Comparison of ENCODE assay signal across 12 cellular contexts in the genomic region with DNA sequence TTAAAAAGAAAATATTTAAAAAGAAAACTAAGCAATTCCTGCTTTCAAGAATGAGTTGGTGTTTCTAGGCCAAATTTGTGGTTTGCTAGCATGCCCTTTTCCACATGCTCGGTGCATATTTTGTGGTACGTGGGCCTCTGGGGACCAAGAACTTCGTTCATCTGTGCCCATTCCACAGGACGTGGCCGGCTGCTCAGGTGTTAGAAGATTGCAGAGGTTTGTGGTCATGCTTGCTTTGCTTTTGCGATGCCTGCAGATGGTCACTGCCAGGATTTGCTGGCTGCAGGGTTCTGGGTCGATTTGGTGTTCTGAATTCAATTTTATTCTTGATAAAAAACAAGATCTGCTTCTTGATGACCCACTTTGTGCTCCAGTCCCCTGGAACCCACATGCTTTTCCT. TPM values are rescaled to one million over a fixed set of nuclear protein-coding genes. Genes with fewer than 3 reads are reported as not detected.
DNase-seq lines count a peak whose midpoint lies in the region; ATAC-seq and TF ChIP-seq lines count a peak whose summit lies in the region.
"Had no signal": no experiment of that assay in that cellular context is flagged by ENCODE, and none has a peak within 500 bp of the region (broad histone marks: within the 10 kb centered on the region; RNA-seq: fewer than 3 reads in every experiment).

No MANE protein-coding gene starts in this region.

- H3K9me3 ChIP-seq in Peyer's patch (no peaks in the 10 kb centered on the region), testis (no peaks in the 10 kb centered on the region)
- H3K9me3 ChIP-seq: esophagus muscularis mucosa had no signal

- peaks cover 3% of the 10 kb centered on the region for H3K9me3 Mint-ChIP-seq in activated CD4-positive, alpha-beta T cell treated with anti-CD3 and anti-CD28 coated beads, Interleukin-2, amount 10 ng/mL, durations not matched to agents 7 days and 5 days
- no peaks in the 10 kb centered on the region for H3K9me3 Mint-ChIP-seq in central memory CD8-positive, alpha-beta T cell
- H3K9me3 Mint-ChIP-seq in stimulated activated naive CD8-positive, alpha-beta T cell treated with anti-CD3 and anti-CD28 coated beads, Interleukin-15, amount 100 ng/mL, for 72 hours, result peaks cover 9 to 11% of the 10 kb centered on the region in 2 donors

- peaks cover 0 to 32% (median 8%) of the 10 kb centered on the region in 4 donors for H3K4me1 ChIP-seq in Peyer's patch
- H3K4me1 ChIP-seq in testis, result no peaks in the 10 kb centered on the region

- H3K27me3 ChIP-seq in Peyer's patch (no peaks in the 10 kb centered on the region), testis (no peaks in the 10 kb centered on the region)
- H3K27me3 ChIP-seq: cardiac muscle cell, esophagus muscularis mucosa had no signal

- no peaks in the 10 kb centered on the region for H3K27me3 Mint-ChIP-seq in activated CD4-positive, alpha-beta T cell treated with anti-CD3 and anti-CD28 coated beads, Interleukin-2, amount 10 ng/mL, durations not matched to agents 7 days and 5 days
- H3K27me3 Mint-ChIP-seq in central memory CD8-positive, alpha-beta T cell, result no peaks in the 10 kb centered on the region
- no peaks in the 10 kb centered on the region for H3K27me3 Mint-ChIP-seq in stimulated activated naive CD8-positive, alpha-beta T cell treated with anti-CD3 and anti-CD28 coated beads, Interleukin-15, amount 100 ng/mL, for 72 hours

- H3K4me3 Mint-ChIP-seq in activated CD4-positive, alpha-beta T cell treated with anti-CD3 and anti-CD28 coated beads, Interleukin-2, amount 10 ng/mL, durations not matched to agents 7 days and 5 days, result peak overlapping the region; percentile 75
- H3K4me3 Mint-ChIP-seq in central memory CD8-positive, alpha-beta T cell, result peak overlapping the region; percentile 83
- H3K4me3 Mint-ChIP-seq in stimulated activated naive CD8-positive, alpha-beta T cell treated with anti-CD3 and anti-CD28 coated beads, Interleukin-15, amount 100 ng/mL, for 72 hours, result peak overlapping the region; percentile 58 to 81

- peak overlapping the region; percentile 92 for H3K27ac Mint-ChIP-seq in activated CD4-positive, alpha-beta T cell treated with anti-CD3 and anti-CD28 coated beads, Interleukin-2, amount 10 ng/mL, durations not matched to agents 7 days and 5 days
- H3K27ac Mint-ChIP-seq in central memory CD8-positive, alpha-beta T cell (ENCODE audit: low read depth), result peak overlapping the region; percentile 91
- peak overlapping the region; percentile 1 to 79 for H3K27ac Mint-ChIP-seq in stimulated activated naive CD8-positive, alpha-beta T cell treated with anti-CD3 and anti-CD28 coated beads, Interleukin-15, amount 100 ng/mL, for 72 hours

- TF ChIP-seq CTCF in Peyer's patch (IDR thresholded peaks at IDR 0.05) (no peak), testis (IDR thresholded peaks at IDR 0.05) (no peak)

- peaks cover 67% of the 10 kb centered on the region for H3K36me3 Mint-ChIP-seq in activated CD4-positive, alpha-beta T cell treated with anti-CD3 and anti-CD28 coated beads, Interleukin-2, amount 10 ng/mL, durations not matched to agents 7 days and 5 days (ENCODE audit: low read depth)
- H3K36me3 Mint-ChIP-seq in central memory CD8-positive, alpha-beta T cell (ENCODE audit: insufficient read depth), result peaks cover 46% of the 10 kb centered on the region

- H3K4me3 ChIP-seq in Peyer's patch (peak overlapping the region in 1 of 4 donors; percentile 26), testis (no peak overlapping the region)
- H3K4me3 ChIP-seq: cardiac muscle cell, esophagus muscularis mucosa had no signal

- no peak for DNase-seq in activated CD4-positive, alpha-beta T cell treated with anti-CD3 and anti-CD28 coated beads, Interleukin-2, amount 10 ng/mL, durations not matched to agents 7 days and 5 days
- DNase-seq in activated CD4-positive, alpha-beta T cell treated with anti-CD3 and anti-CD28 coated beads for 4 hours, result no peak
- peak; percentile 5 to 80 (median 79) for DNase-seq in Peyer's patch
- no peak for DNase-seq in central memory CD8-positive, alpha-beta T cell (ENCODE audit: low spot score in 2 of 2)
- no peak for DNase-seq in stimulated activated naive CD8-positive, alpha-beta T cell treated with anti-CD3 and anti-CD28 coated beads, Interleukin-15, amount 100 ng/mL, for 72 hours
- DNase-seq in kidney glomerular epithelial cell (lab: John Stamatoyannopoulos, UW), result no peak
- DNase-seq in testis, result no peak
- no peak for DNase-seq in COR-L47 (lab: John Stamatoyannopoulos, UW)
- DNase-seq: H7 had no signal

- peaks cover 92% of the 10 kb centered on the region for H3K4me1 Mint-ChIP-seq in activated CD4-positive, alpha-beta T cell treated with anti-CD3 and anti-CD28 coated beads, Interleukin-2, amount 10 ng/mL, durations not matched to agents 7 days and 5 days
- H3K4me1 Mint-ChIP-seq in central memory CD8-positive, alpha-beta T cell, result peaks cover 94% of the 10 kb centered on the region
- peaks cover 94% of the 10 kb centered on the region for H3K4me1 Mint-ChIP-seq in stimulated activated naive CD8-positive, alpha-beta T cell treated with anti-CD3 and anti-CD28 coated beads, Interleukin-15, amount 100 ng/mL, for 72 hours

- H3K27ac ChIP-seq in Peyer's patch (peak overlapping the region; percentile 26 to 72 (median 44)), testis (no peak overlapping the region)
- H3K27ac ChIP-seq: cardiac muscle cell had no signal

- POLR2A ChIA-PET in activated CD4-positive, alpha-beta T cell treated with anti-CD3 and anti-CD28 coated beads, Interleukin-2, amount 10 ng/mL, durations not matched to agents 7 days and 5 days (lab: Charles Lee), result no interaction called here

- WGBS in testis, 2 donors, result 67 to 71% methylated on average over 7 of the region's 7 CpGs

- H3K36me3 ChIP-seq in Peyer's patch (no peaks in the 10 kb centered on the region), testis (ENCODE audit: low read depth, missing control alignments) (no peaks in the 10 kb centered on the region)
- H3K36me3 ChIP-seq: cardiac muscle cell, esophagus muscularis mucosa had no signal

- intact Hi-C loops in testis (cut with DNase I; ENCODE audit: low total_unique reads), result no loop called here

- TF ChIP-seq POLR2A in Peyer's patch (IDR thresholded peaks at IDR 0.05) (no peak), testis (IDR thresholded peaks at IDR 0.05) (no peak)

- ATAC-seq in central memory CD8-positive, alpha-beta T cell (replicated peaks; ENCODE audit: extremely low read depth, poor library complexity, severe bottlenecking), result no peak
- ATAC-seq in stimulated activated naive CD8-positive, alpha-beta T cell treated with anti-CD3 and anti-CD28 coated beads, Interleukin-15, amount 100 ng/mL, for 72 hours, result no peak

- CTCF ChIA-PET in activated CD4-positive, alpha-beta T cell treated with anti-CD3 and anti-CD28 coated beads, Interleukin-2, amount 10 ng/mL, durations not matched to agents 7 days and 5 days (lab: Charles Lee), result interaction anchor here (0.5 to 1.3 kb wide), 3 partner anchors 8 to 1978 kb away, joined by 3 to 4 read pairs (median 4); no protein-coding TSS in a partner anchor

RNA-seq across cellular contexts. Expression of gene PSTPIP1, which starts 7.5 kb away (rescaled TPM):
- total RNA-seq in activated CD4-positive, alpha-beta T cell treated with anti-CD3 and anti-CD28 coated beads, Interleukin-2, amount 10 ng/mL, durations not matched to agents 7 days and 5 days, result 100 to 1,000 TPM; 135 to 176 TPM
- total RNA-seq in Peyer's patch (10 to 100 TPM in 3 of 4 donors, 1 to 10 TPM in 1; 6.3 to 40.4 (median 19.5) TPM), testis (1 to 10 TPM; 5.0 to 8.6 TPM)
- 7.9 TPM for polyA plus RNA-seq in testis (ENCODE audit: insufficient read depth, low read depth, low replicate concordance)
- total RNA-seq: SK-MEL-5 had no signal

Comparison
In these comparisons a context has a peak if more than half of its experiments do, and no peak if none do; other contexts are left out.
1. DNase-seq: peak in Peyer's patch (3 of 3); none in activated CD4-positive, alpha-beta T cell treated with anti-CD3 and anti-CD28 coated beads, Interleukin-2, amount 10 ng/mL, durations not matched to agents 7 days and 5 days (single experiment), activated CD4-positive, alpha-beta T cell treated with anti-CD3 and anti-CD28 coated beads for 4 hours (0 of 2), central memory CD8-positive, alpha-beta T cell (0 of 2), stimulated activated naive CD8-positive, alpha-beta T cell treated with anti-CD3 and anti-CD28 coated beads, Interleukin-15, amount 100 ng/mL, for 72 hours (0 of 2), kidney glomerular epithelial cell (single experiment), testis (single experiment) and COR-L47 (single experiment).
2. H3K27ac Mint-ChIP-seq: peak in every context shown above with its lines; median percentile 92 in activated CD4-positive, alpha-beta T cell treated with anti-CD3 and anti-CD28 coated beads, Interleukin-2, amount 10 ng/mL, durations not matched to agents 7 days and 5 days; 91 in central memory CD8-positive, alpha-beta T cell; 40 in stimulated activated naive CD8-positive, alpha-beta T cell treated with anti-CD3 and anti-CD28 coated beads, Interleukin-15, amount 100 ng/mL, for 72 hours.
3. H3K27ac ChIP-seq: peak in Peyer's patch (4 of 4); none in testis (0 of 2).
4. Peak in every context shown above with its lines, with median percentiles within 50 percentile points of each other: H3K4me3 Mint-ChIP-seq.